In the genomic region with DNA sequence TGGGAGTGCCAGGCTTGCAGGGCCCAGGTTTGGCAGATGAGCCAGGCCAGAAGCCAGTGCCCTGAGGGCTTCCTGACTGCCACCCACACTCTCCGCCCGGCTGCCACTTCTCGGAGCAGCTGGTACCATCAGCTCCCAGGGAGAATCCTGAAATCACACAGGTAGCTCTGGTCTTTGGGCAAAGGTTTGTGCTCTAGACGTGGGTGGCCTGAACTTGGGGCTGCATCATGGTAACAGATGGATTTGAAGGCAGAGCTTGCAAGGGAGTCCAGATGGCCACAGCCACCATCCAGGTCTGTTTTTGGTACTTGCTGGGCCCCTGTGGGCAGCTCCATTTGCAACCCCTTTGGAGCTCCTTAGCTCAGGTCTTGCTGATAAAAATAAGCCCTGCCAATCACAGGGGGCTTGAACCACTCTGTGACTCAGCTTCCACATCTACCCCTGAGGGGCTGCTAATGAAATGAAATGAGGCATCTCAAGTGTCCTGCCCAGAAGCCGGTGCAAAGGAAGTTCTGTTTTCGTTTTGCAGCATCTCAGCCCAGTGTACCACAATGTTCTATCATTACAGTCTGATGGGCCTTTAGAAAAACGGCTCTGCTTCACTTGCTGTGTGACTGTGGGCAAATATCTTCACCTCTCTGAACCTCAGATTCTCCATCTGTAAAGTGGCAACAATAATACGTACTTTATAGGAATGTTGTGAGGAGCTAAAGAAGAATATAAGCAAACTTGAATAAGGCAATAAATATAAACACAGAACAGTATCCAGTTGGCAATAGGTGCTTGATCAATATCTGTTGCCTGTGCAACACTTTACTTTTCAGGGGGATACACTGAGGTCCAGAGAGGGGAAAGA, we compare ENCODE assay signal across 20 cellular contexts. TPM values are rescaled to one million over a fixed set of nuclear protein-coding genes. Genes with fewer than 3 reads are reported as not detected.
A peak's percentile ranks its signal among the peaks of the same experiment; 100 is the strongest.
DNase-seq lines count a peak whose midpoint lies in the region; ATAC-seq, FAIRE-seq and TF ChIP-seq lines count a peak whose summit lies in the region.
"Had no signal": no experiment of that assay in that cellular context is flagged by ENCODE, and none has a peak within 500 bp of the region (broad histone marks: within the 10 kb centered on the region; RNA-seq: fewer than 3 reads in every experiment).

No MANE protein-coding gene starts in this region.

- peaks cover 22 to 73% of the 10 kb centered on the region in 2 experiments for H3K27me3 ChIP-seq in K562 (ENCODE audit: control insufficient read depth in 2 of 2, insufficient read depth in 2 of 2, low read length in 2 of 2)
- peaks cover 2% of the 10 kb centered on the region for H3K27me3 ChIP-seq in neural progenitor cell

- WGBS in K562 (ENCODE audit: insufficient coverage, low coverage, missing lambda C conversion rate): 2% methylated on average over 8 of the region's 8 CpGs

- POLR2A ChIA-PET in K562 (lab: Yijun Ruan, JAX): interaction anchor here (0.8 kb wide), 1 partner anchor 9 kb away, joined by 6 read pairs; no protein-coding TSS in a partner anchor

- TF ChIP-seq EP300 in K562 (IDR thresholded peaks at IDR 0.05; ENCODE audit: low read length): no peak

- no peaks in the 10 kb centered on the region for H3K36me3 Mint-ChIP-seq in neural progenitor cell
- no peaks in the 10 kb centered on the region for H3K36me3 Mint-ChIP-seq in natural killer cell
- H3K36me3 Mint-ChIP-seq: activated naive CD8-positive, alpha-beta T cell treated with anti-CD3 and anti-CD28 coated beads, Interleukin-2, amount 10 ng/mL, durations not matched to agents 7 days and 5 days had no signal

- no peak overlapping the region for H3K4me2 ChIP-seq in K562 (ENCODE audit: insufficient read depth, low read length)
- peak overlapping the region; percentile 51 for H3K4me2 ChIP-seq in neural progenitor cell

- no peak for FAIRE-seq in K562 (lab: Jason Lieb, UNC)

- H3K9me3 Mint-ChIP-seq in neural progenitor cell: no peaks in the 10 kb centered on the region
- H3K9me3 Mint-ChIP-seq in natural killer cell: no peaks in the 10 kb centered on the region
- H3K9me3 Mint-ChIP-seq: activated naive CD8-positive, alpha-beta T cell treated with anti-CD3 and anti-CD28 coated beads, Interleukin-2, amount 10 ng/mL, durations not matched to agents 7 days and 5 days; nephron progenitor cell had no signal

- H4K20me1 ChIP-seq in K562 (replicated peaks; ENCODE audit: control insufficient read depth, insufficient read depth, low read length): peaks cover 14% of the 10 kb centered on the region
- H4K20me1 ChIP-seq in neural progenitor cell (ENCODE audit: low read depth): no peaks in the 10 kb centered on the region

- intact Hi-C loops in K562 (cut with micrococcal nuclease): no loop called here
- intact Hi-C loops in natural killer cell (cut with micrococcal nuclease): no loop called here

- H3K27me3 Mint-ChIP-seq in neural progenitor cell (ENCODE audit: insufficient read depth, low read depth) (peaks cover 24% of the 10 kb centered on the region), natural killer cell (ENCODE audit: low read depth in 2 of 2) (peaks cover 14 to 15% of the 10 kb centered on the region in 2 donors)

- H3K4me1 ChIP-seq in K562 (replicated peaks in 1 of 2; ENCODE audit: control insufficient read depth in 2 of 2, insufficient read depth in 2 of 2, low read length in 2 of 2) (peaks cover 0 to 19% of the 10 kb centered on the region in 2 experiments; a peak in 2 of 5 replicates), neural progenitor cell (peaks cover 42% of the 10 kb centered on the region)

- CTCF ChIA-PET in K562 (lab: Yijun Ruan, JAX; ENCODE audit: low intra/inter-chr PET ratio): no interaction called here

- H3K27ac Mint-ChIP-seq in neural progenitor cell: peak overlapping the region; percentile 62
- no peak overlapping the region for H3K27ac Mint-ChIP-seq in natural killer cell
- H3K27ac Mint-ChIP-seq: activated naive CD8-positive, alpha-beta T cell treated with anti-CD3 and anti-CD28 coated beads, Interleukin-2, amount 10 ng/mL, durations not matched to agents 7 days and 5 days; nephron progenitor cell had no signal

- in situ Hi-C loops in G401 (cut with HindIII; ENCODE audit: low sequenced_read_pairs): no loop called here
- in situ Hi-C loops in K562 (cut with MboI): no loop called here

- H3K9ac ChIP-seq in K562 (ENCODE audit: insufficient read depth in 1 of 2, low read depth in 2 of 2, low read length in 2 of 2) (no peak overlapping the region), neural progenitor cell (no peak overlapping the region)

- H3K9me1 ChIP-seq in K562 (ENCODE audit: control insufficient read depth, insufficient read depth, low read length): peaks cover 2% of the 10 kb centered on the region

- ATAC-seq in K562 (no peak), natural killer cell (no peak), HG03139 (IDR thresholded peaks at IDR 0.05; ENCODE audit: unreplicated experiment) (no peak)
- ATAC-seq: HCT116 had no signal

- H3K27ac ChIP-seq in K562 (ENCODE audit: extremely low read depth, low read depth, low read length) (no peak overlapping the region), neural progenitor cell (no peak overlapping the region)
- H3K27ac ChIP-seq: coronary artery had no signal

- H3K4me1 Mint-ChIP-seq in neural progenitor cell: peaks cover 81% of the 10 kb centered on the region
- H3K4me1 Mint-ChIP-seq in natural killer cell: no peaks in the 10 kb centered on the region
- H3K4me1 Mint-ChIP-seq: activated naive CD8-positive, alpha-beta T cell treated with anti-CD3 and anti-CD28 coated beads, Interleukin-2, amount 10 ng/mL, durations not matched to agents 7 days and 5 days had no signal

- no peaks in the 10 kb centered on the region for H3K79me2 ChIP-seq in K562 (ENCODE audit: control insufficient read depth, insufficient read depth, low read length)
- H3K79me2 ChIP-seq in neural progenitor cell (ENCODE audit: low read depth): no peaks in the 10 kb centered on the region

- peak overlapping the region; percentile 25 for H3K4me3 Mint-ChIP-seq in neural progenitor cell
- H3K4me3 Mint-ChIP-seq in natural killer cell: no peak overlapping the region
- H3K4me3 Mint-ChIP-seq: activated naive CD8-positive, alpha-beta T cell treated with anti-CD3 and anti-CD28 coated beads, Interleukin-2, amount 10 ng/mL, durations not matched to agents 7 days and 5 days; nephron progenitor cell had no signal

- TF ChIP-seq RAD21 in K562 (CRISPR knock-in tag; conservative IDR thresholded peaks at IDR 0.05 in 1 of 2, IDR thresholded peaks at IDR 0.05 in 1 of 2): no peak

- no peak for TF ChIP-seq POLR2A in K562 (conservative IDR thresholded peaks at IDR 0.05)

- H3K36me3 ChIP-seq in K562 (ENCODE audit: control insufficient read depth, insufficient read depth, low read length) (no peaks in the 10 kb centered on the region), neural progenitor cell (no peaks in the 10 kb centered on the region)

- no TSS peak for BruUV-seq in K562 (replicated peaks; lab: Mats Ljungman, UMichigan)

- TF ChIP-seq CTCF in K562 (IDR thresholded peaks at IDR 0.05 in 2 of 3, conservative IDR thresholded peaks at IDR 0.05 in 1 of 3; ENCODE audit: insufficient read depth in 2 of 3, low read depth in 1 of 3, low read length in 3 of 3) (no peak), neural progenitor cell (IDR thresholded peaks at IDR 0.05) (no peak), natural killer cell (IDR thresholded peaks at IDR 0.05) (no peak)

- no peak overlapping the region for H3K4me3 ChIP-seq in K562
- H3K4me3 ChIP-seq in neural progenitor cell: no peak overlapping the region
- H3K4me3 ChIP-seq: coronary artery had no signal

- H3K9me3 ChIP-seq in K562 (replicated peaks; ENCODE audit: control insufficient read depth, insufficient read depth, low read depth, low read length): no peaks in the 10 kb centered on the region
- no peaks in the 10 kb centered on the region for H3K9me3 ChIP-seq in neural progenitor cell (ENCODE audit: low read depth)

- H2AFZ ChIP-seq in K562 (ENCODE audit: low read depth, low read length) (no peak overlapping the region), neural progenitor cell (replicated peaks) (no peak overlapping the region)

- H3F3A ChIP-seq in neural progenitor cell (ENCODE audit: low read depth): peaks cover 17% of the 10 kb centered on the region

- DNase-seq in G401 (ENCODE audit: low spot score) (peak; percentile 99), NCI-H2171 treated with DMSO at 0.1 percent for 48 hours (lab: John Stamatoyannopoulos, UW) (peak; percentile 87), K562 (ENCODE audit: extremely low read depth in 1 of 4, low spot score in 3 of 4) (no peak), neural progenitor cell (ENCODE audit: low spot score) (no peak), natural killer cell (no peak)
- no peak for DNase-seq in stimulated activated CD4-positive, alpha-beta T cell treated with anti-CD3 and anti-CD28 coated beads, Interleukin-2, amount 100 ng/mL, for 48 hours
- no peak for DNase-seq in stimulated activated CD4-positive, alpha-beta T cell treated with anti-CD3 and anti-CD28 coated beads, Interleukin-2, amount 100 ng/mL, for 24 hours
- DNase-seq: activated CD4-positive, alpha-beta T cell treated with anti-CD3 and anti-CD28 coated beads for 48 hours; activated naive CD8-positive, alpha-beta T cell treated with anti-CD3 and anti-CD28 coated beads, Interleukin-2, amount 10 ng/mL, durations not matched to agents 7 days and 5 days; NCI-H187 treated with DMSO at 0.1 percent for 48 hours; nephron progenitor cell; SIG-M5; T-helper 1 cell had no signal

RNA-seq across cellular contexts. Expression of a gene that starts 25.1 kb away (rescaled TPM):
- total RNA-seq in G401 (2014; rRNA removed; shearing (Covaris generic)): not detected in 2 replicates
- total RNA-seq in K562 (2011; cell fraction: chromatin; rRNA removed; ENCODE audit: low replicate concordance): not detected in 2 replicates
- total RNA-seq in K562 (2011; cell fraction: nucleolus; rRNA removed): not detected in 2 replicates
- total RNA-seq in K562 (2011; cell fraction: nucleoplasm; rRNA removed): 0.07 TPM in 1 of 2 replicates, not detected in the other
- total RNA-seq in K562 (2014; rRNA removed): not detected in 2 replicates
- not detected in 2 replicates for total RNA-seq in K562 (2014; rRNA removed; fragmentation: Illumina TruSeq; extraction: Trizol)
- total RNA-seq in K562 (2015; rRNA removed; fragmentation: Illumina TruSeq; extraction: Trizol): not detected in 2 replicates
- 0.07 TPM in 1 of 2 replicates, not detected in the other for total RNA-seq in K562 (2021)
- not detected in 2 replicates for polyA plus RNA-seq in K562 (2011; rRNA removed)
- polyA plus RNA-seq in K562 (2011; cell fraction: cytosol; rRNA removed): 0.03 TPM in 1 of 2 replicates, not detected in the other
- 0.04 and 0.11 TPM in 2 replicates for polyA plus RNA-seq in K562 (2011; cell fraction: nucleus; rRNA removed)
- 0.03 and 0.06 TPM in 2 replicates for polyA plus RNA-seq in K562 (2012)
- not detected in 2 replicates for polyA plus RNA-seq in K562 (2014; fragmentation: Illumina TruSeq; extraction: Trizol)
- not detected for polyA plus RNA-seq in K562 (2014; fragmentation: Nextera tagmentation; extraction: Ambion mirVana)
- polyA plus RNA-seq in K562 (2014; rRNA removed): 0.08 TPM in 1 of 2 replicates, not detected in the other
- polyA minus RNA-seq in K562 (2011; rRNA and poly(A)+ RNA removed): not detected in 2 replicates
- polyA minus RNA-seq in K562 (2011; cell fraction: cytosol; rRNA and poly(A)+ RNA removed): not detected in 2 replicates
- 0.13 TPM in 1 of 2 replicates, not detected in the other for polyA minus RNA-seq in K562 (2011; cell fraction: nucleus; rRNA and poly(A)+ RNA removed)
- 0.13 and 0.28 TPM in 2 replicates for total RNA-seq in neural progenitor cell (ENCODE audit: low replicate concordance)
- total RNA-seq in natural killer cell: not detected
- total RNA-seq: activated naive CD8-positive, alpha-beta T cell treated with anti-CD3 and anti-CD28 coated beads, Interleukin-2, amount 10 ng/mL, durations not matched to agents 7 days and 5 days; fibroblast of lung; NCI-H460; renal cortical epithelial cell; subcutaneous adipose tissue had no signal
- polyA plus RNA-seq: fibroblast of lung had no signal

Comparison
In these comparisons a context has a peak if more than half of its experiments do, and no peak if none do; other contexts are left out.
1. DNase-seq: peak in G401 (single experiment) and NCI-H2171 treated with DMSO at 0.1 percent for 48 hours (single experiment); none in K562 (0 of 4), neural progenitor cell (single experiment), stimulated activated CD4-positive, alpha-beta T cell treated with anti-CD3 and anti-CD28 coated beads, Interleukin-2, amount 100 ng/mL, for 48 hours (0 of 2), natural killer cell (single experiment) and stimulated activated CD4-positive, alpha-beta T cell treated with anti-CD3 and anti-CD28 coated beads, Interleukin-2, amount 100 ng/mL, for 24 hours (0 of 2).